In genomic region chr14:94805726-94806288, GRCh38 we compare ENCODE assay signal across 27 cellular contexts. TPM values are rescaled to one million over a fixed set of nuclear protein-coding genes. Genes with fewer than 3 reads are reported as not detected.
DNase-seq lines count a peak whose midpoint lies in the region; ATAC-seq and TF ChIP-seq lines count a peak whose summit lies in the region.
"Had no signal": no experiment of that assay in that cellular context is flagged by ENCODE, and none has a peak within 500 bp of the region (broad histone marks: within the 10 kb centered on the region; RNA-seq: fewer than 3 reads in every experiment).

No MANE protein-coding gene starts in this region.

- intact Hi-C loops in esophagus muscularis mucosa (cut with DNase I) = loop anchor here (5.0 kb wide), 1 partner anchor 291 kb away; no protein-coding TSS in a partner anchor

- H3K4me1 ChIP-seq in esophagus muscularis mucosa = peaks cover 0 to 18% (median 14%) of the 10 kb centered on the region in 4 donors

- no peaks in the 10 kb centered on the region for H3K27me3 ChIP-seq in esophagus muscularis mucosa

- H3K27ac Mint-ChIP-seq in nephron = peak overlapping the region in 2 of 3 experiments; percentile 54 to 86
- H3K27ac Mint-ChIP-seq: activated CD8-positive, alpha-beta T cell treated with anti-CD3 and anti-CD28 coated beads, Interleukin-2, amount 10 ng/mL, durations not matched to agents 7 days and 5 days; stimulated activated effector memory CD8-positive, alpha-beta T cell treated with anti-CD3 and anti-CD28 coated beads, Interleukin-12 subunit alpha, Interleukin-12 subunit beta, amount 100 ng/mL, for 72 hours; T-cell had no signal

- ATAC-seq in HG03039 (IDR thresholded peaks at IDR 0.05; ENCODE audit: unreplicated experiment) = no peak
- ATAC-seq: activated CD8-positive, alpha-beta T cell treated with anti-CD3 and anti-CD28 coated beads, Interleukin-2, amount 10 ng/mL, durations not matched to agents 7 days and 5 days; Panc1; stimulated activated effector memory CD8-positive, alpha-beta T cell treated with anti-CD3 and anti-CD28 coated beads, Interleukin-12 subunit alpha, Interleukin-12 subunit beta, amount 100 ng/mL, for 72 hours; T-cell had no signal

- H3K27me3 Mint-ChIP-seq in nephron (ENCODE audit: low read depth) = peaks cover 15% of the 10 kb centered on the region

- H3K9me3 Mint-ChIP-seq in nephron = no peaks in the 10 kb centered on the region
- H3K9me3 Mint-ChIP-seq: stimulated activated effector memory CD8-positive, alpha-beta T cell treated with anti-CD3 and anti-CD28 coated beads, Interleukin-12 subunit alpha, Interleukin-12 subunit beta, amount 100 ng/mL, for 72 hours; T-cell had no signal

- peaks cover 21% of the 10 kb centered on the region for H3K4me1 Mint-ChIP-seq in nephron
- H3K4me1 Mint-ChIP-seq: stimulated activated effector memory CD8-positive, alpha-beta T cell treated with anti-CD3 and anti-CD28 coated beads, Interleukin-12 subunit alpha, Interleukin-12 subunit beta, amount 100 ng/mL, for 72 hours; T-cell had no signal

- no peak for TF ChIP-seq POLR2A in esophagus muscularis mucosa (IDR thresholded peaks at IDR 0.05; ENCODE audit: low read depth)

- TF ChIP-seq CTCF in esophagus muscularis mucosa (IDR thresholded peaks at IDR 0.05) (no peak), nephron (IDR thresholded peaks at IDR 0.05; ENCODE audit: unreplicated experiment in 3 of 3) (no peak), GM10266 (IDR thresholded peaks at IDR 0.05; ENCODE audit: control insufficient read depth, insufficient read depth, low read depth, missing control alignments) (no peak)

- no peaks in the 10 kb centered on the region for H3K36me3 Mint-ChIP-seq in nephron (ENCODE audit: low read depth)
- H3K36me3 Mint-ChIP-seq: stimulated activated effector memory CD8-positive, alpha-beta T cell treated with anti-CD3 and anti-CD28 coated beads, Interleukin-12 subunit alpha, Interleukin-12 subunit beta, amount 100 ng/mL, for 72 hours; T-cell had no signal

- H3K9me3 ChIP-seq in esophagus muscularis mucosa = no peaks in the 10 kb centered on the region
- H3K9me3 ChIP-seq: thoracic aorta had no signal

- H3K27ac ChIP-seq in esophagus muscularis mucosa (replicated peaks in 1 of 4) = peak overlapping the region in 3 of 4 donors; percentile 3 to 55 (median 46)
- H3K27ac ChIP-seq: skin epidermis had no signal

- no peak for TF ChIP-seq EP300 in esophagus muscularis mucosa (IDR thresholded peaks at IDR 0.05)

- WGBS in esophagus muscularis mucosa = 33% methylated on average over 5 of the region's 5 CpGs

- no peak overlapping the region for H3K4me3 Mint-ChIP-seq in nephron
- H3K4me3 Mint-ChIP-seq: activated CD8-positive, alpha-beta T cell treated with anti-CD3 and anti-CD28 coated beads, Interleukin-2, amount 10 ng/mL, durations not matched to agents 7 days and 5 days; stimulated activated effector memory CD8-positive, alpha-beta T cell treated with anti-CD3 and anti-CD28 coated beads, Interleukin-12 subunit alpha, Interleukin-12 subunit beta, amount 100 ng/mL, for 72 hours; T-cell had no signal

- H3K4me3 ChIP-seq in esophagus muscularis mucosa = no peak overlapping the region
- H3K4me3 ChIP-seq: skin epidermis, thoracic aorta had no signal

- H3K36me3 ChIP-seq in esophagus muscularis mucosa = no peaks in the 10 kb centered on the region
- H3K36me3 ChIP-seq: thoracic aorta had no signal

- DNase-seq in NCI-H526 (lab: John Stamatoyannopoulos, UW) (peak; percentile 8 to 15), NCI-H526 treated with DMSO at 0.1 percent for 48 hours (lab: John Stamatoyannopoulos, UW) (no peak), esophagus muscularis mucosa (ENCODE audit: extremely low spot score) (no peak), GDM1 (lab: John Stamatoyannopoulos, UW) (no peak), GM10266 (ENCODE audit: extremely low spot score) (no peak), NCI-H1417 treated with DMSO at 0.1 percent for 48 hours (lab: John Stamatoyannopoulos, UW) (no peak)
- DNase-seq: 8988T; activated CD4-positive, CD25-positive, alpha-beta regulatory T cell treated with anti-CD3 and anti-CD28 coated beads, Interleukin-2, amount 50 U/mL, for 72 hours; activated CD8-positive, alpha-beta T cell treated with anti-CD3 and anti-CD28 coated beads, Interleukin-2, amount 10 ng/mL, durations not matched to agents 7 days and 5 days; activated T-cell treated with anti-CD3 and anti-CD28 coated beads, Interleukin-2, amount 50 U/mL, for 1 hour; amygdala; effector CD8-positive, alpha-beta T cell; erythroblast; Kasumi-1; kidney glomerular epithelial cell; NCI-H1092 treated with DMSO at 0.1 percent for 48 hours; NCI-H2029; NCI-H446 treated with DMSO at 0.1 percent for 48 hours; SIG-M5; stimulated activated CD4-positive, alpha-beta T cell treated with anti-CD3 and anti-CD28 coated beads, Interleukin-2, amount 100 ng/mL, for 24 hours; T-cell had no signal

RNA-seq across cellular contexts. Expression of gene GSC, which starts 35.9 kb away (rescaled TPM):
- total RNA-seq in esophagus muscularis mucosa = under 1 TPM in 2 of 4 donors, not detected in 2; 0.91 to 0.98 TPM
- total RNA-seq: activated CD8-positive, alpha-beta T cell treated with anti-CD3 and anti-CD28 coated beads, Interleukin-2, amount 10 ng/mL, durations not matched to agents 7 days and 5 days had no signal

Comparison
In these comparisons a context has a peak if more than half of its experiments do, and no peak if none do; other contexts are left out.
1. DNase-seq: peak in NCI-H526 (2 of 2); none in NCI-H526 treated with DMSO at 0.1 percent for 48 hours (single experiment), esophagus muscularis mucosa (single experiment), GDM1 (single experiment), GM10266 (single experiment) and NCI-H1417 treated with DMSO at 0.1 percent for 48 hours (single experiment).